In genomic region chr6:36319834-36320233, GRCh38 we compare ENCODE assay signal across 18 cellular contexts. TPM values are rescaled to one million over a fixed set of nuclear protein-coding genes. Genes with fewer than 3 reads are reported as not detected.
DNase-seq lines count a peak whose midpoint lies in the region; ATAC-seq, FAIRE-seq and TF ChIP-seq lines count a peak whose summit lies in the region.
"Had no signal": no experiment of that assay in that cellular context is flagged by ENCODE, and none has a peak within 500 bp of the region (broad histone marks: within the 10 kb centered on the region; RNA-seq: fewer than 3 reads in every experiment).

No MANE protein-coding gene starts in this region.

- H3K27me3 ChIP-seq in MM.1S (replicated peaks; ENCODE audit: insufficient read depth, low read length) (no peaks in the 10 kb centered on the region), hepatocyte (no peaks in the 10 kb centered on the region), neural progenitor cell (no peaks in the 10 kb centered on the region), endodermal cell (ENCODE audit: control insufficient read depth, insufficient read depth, low read length, poor library complexity, severe bottlenecking) (no peaks in the 10 kb centered on the region), small intestine (ENCODE audit: control insufficient read depth in 2 of 2, insufficient read depth in 2 of 2, low read length in 2 of 2) (no peaks in the 10 kb centered on the region)
- H3K27me3 ChIP-seq: BLaER1 had no signal

- TF ChIP-seq CTCF in 22Rv1 (IDR thresholded peaks at IDR 0.05) (no peak), MM.1S (IDR thresholded peaks at IDR 0.05; ENCODE audit: low read length) (no peak), hepatocyte (IDR thresholded peaks at IDR 0.05; ENCODE audit: poor library complexity) (no peak), neural progenitor cell (IDR thresholded peaks at IDR 0.05) (no peak), endodermal cell (conservative IDR thresholded peaks at IDR 0.05) (no peak)

- H4K20me1 ChIP-seq in MM.1S (ENCODE audit: insufficient read depth, low read length) (no peaks in the 10 kb centered on the region), hepatocyte (ENCODE audit: insufficient read depth, poor library complexity, severe bottlenecking) (no peaks in the 10 kb centered on the region), neural progenitor cell (ENCODE audit: low read depth) (no peaks in the 10 kb centered on the region)
- H4K20me1 ChIP-seq: BLaER1 had no signal

- H3K36me3 ChIP-seq in MM.1S (replicated peaks; ENCODE audit: insufficient read depth, low read length) (no peaks in the 10 kb centered on the region), hepatocyte (replicated peaks; ENCODE audit: insufficient read depth, low read depth) (no peaks in the 10 kb centered on the region), neural progenitor cell (no peaks in the 10 kb centered on the region), endodermal cell (ENCODE audit: control insufficient read depth, insufficient read depth, low read length) (no peaks in the 10 kb centered on the region), small intestine (ENCODE audit: control insufficient read depth in 2 of 2, insufficient read depth in 2 of 2, low read length in 2 of 2) (peaks cover 0 to 25% of the 10 kb centered on the region in 2 donors)
- H3K36me3 ChIP-seq: BLaER1 had no signal

- DNase-seq in MM.1S (no peak), hepatocyte (ENCODE audit: low spot score) (no peak), neural progenitor cell (ENCODE audit: low spot score) (no peak), endodermal cell (no peak), small intestine (no peak)
- DNase-seq: 8988T; AML-193; Calu3; CD4-positive, CD25-positive, alpha-beta regulatory T cell; GOT3; H9 had no signal

- no peaks in the 10 kb centered on the region for H3K79me2 ChIP-seq in MM.1S (ENCODE audit: low read length)
- no peaks in the 10 kb centered on the region for H3K79me2 ChIP-seq in hepatocyte
- no peaks in the 10 kb centered on the region for H3K79me2 ChIP-seq in neural progenitor cell (ENCODE audit: low read depth)

- H3K9ac ChIP-seq in MM.1S (ENCODE audit: low read length) (no peak overlapping the region), neural progenitor cell (no peak overlapping the region), endodermal cell (ENCODE audit: extremely low read depth, low read length, poor library complexity, severe bottlenecking) (no peak overlapping the region)
- H3K9ac ChIP-seq: BLaER1 had no signal

- H3K9me3 ChIP-seq in MM.1S (replicated peaks; ENCODE audit: insufficient read depth, low read length): no peaks in the 10 kb centered on the region
- no peaks in the 10 kb centered on the region for H3K9me3 ChIP-seq in hepatocyte (ENCODE audit: low read depth)
- no peaks in the 10 kb centered on the region for H3K9me3 ChIP-seq in neural progenitor cell (ENCODE audit: low read depth)
- no peaks in the 10 kb centered on the region for H3K9me3 ChIP-seq in endodermal cell (ENCODE audit: control insufficient read depth, low read length)
- H3K9me3 ChIP-seq in small intestine (ENCODE audit: control insufficient read depth, low read depth): no peaks in the 10 kb centered on the region
- H3K9me3 ChIP-seq: BLaER1 had no signal

- ATAC-seq in HG02759 (IDR thresholded peaks at IDR 0.05; ENCODE audit: unreplicated experiment) (no peak), GM21723 (IDR thresholded peaks at IDR 0.05; ENCODE audit: unreplicated experiment) (no peak)

- FAIRE-seq in small intestine (lab: Jason Lieb, UNC): no peak
- FAIRE-seq: HTR-8/SVneo had no signal

- WGBS in hepatocyte (ENCODE audit: low lambda C conversion rate, missing lambda C conversion rate): 70% methylated on average over 2 of the region's 2 CpGs
- WGBS in endodermal cell (ENCODE audit: insufficient coverage in 1 of 2, insufficient read length in 1 of 2), 2 experiments: 90% methylated on average over 2 of the region's 2 CpGs; no CpG with 5 or more reads in 1 of the 2 experiments
- WGBS in small intestine, 3 donors: 50 to 80% (median 63%) methylated on average over 2 of the region's 2 CpGs

- no peak overlapping the region for H3K27ac Mint-ChIP-seq in neural progenitor cell
- H3K27ac Mint-ChIP-seq in endodermal cell: no peak overlapping the region
- H3K27ac Mint-ChIP-seq: CD4-positive, CD25-positive, alpha-beta regulatory T cell; H9 had no signal

- H3K4me3 Mint-ChIP-seq in neural progenitor cell (no peak overlapping the region), endodermal cell (no peak overlapping the region)
- H3K4me3 Mint-ChIP-seq: CD4-positive, CD25-positive, alpha-beta regulatory T cell; H9 had no signal

- H3K9me2 ChIP-seq in MM.1S (replicated peaks; ENCODE audit: insufficient read depth, low read length) (no peaks in the 10 kb centered on the region), hepatocyte (replicated peaks; ENCODE audit: insufficient read depth) (no peaks in the 10 kb centered on the region)

- H3K27ac ChIP-seq in 22Rv1 (peak overlapping the region; percentile 2; the same call in 1 of the 2 replicates), MM.1S (ENCODE audit: low read length) (no peak overlapping the region), hepatocyte (peak overlapping the region; percentile 87), neural progenitor cell (no peak overlapping the region), endodermal cell (ENCODE audit: low read depth, low read length) (no peak overlapping the region), small intestine (ENCODE audit: low read depth in 1 of 2, low read length in 1 of 2) (no peak overlapping the region)
- H3K27ac ChIP-seq: BLaER1 had no signal

- H3K4me1 Mint-ChIP-seq in neural progenitor cell: peaks cover 31% of the 10 kb centered on the region
- peaks cover 11% of the 10 kb centered on the region for H3K4me1 Mint-ChIP-seq in endodermal cell
- H3K4me1 Mint-ChIP-seq: CD4-positive, CD25-positive, alpha-beta regulatory T cell had no signal

- H3K4me3 ChIP-seq in MM.1S (ENCODE audit: low read length) (no peak overlapping the region), hepatocyte (no peak overlapping the region), neural progenitor cell (no peak overlapping the region), endodermal cell (ENCODE audit: low read length) (no peak overlapping the region), small intestine (ENCODE audit: low read depth in 1 of 2, low read length in 2 of 2) (no peak overlapping the region)
- H3K4me3 ChIP-seq: BLaER1 had no signal

- no peaks in the 10 kb centered on the region for H3K9me3 Mint-ChIP-seq in neural progenitor cell
- no peaks in the 10 kb centered on the region for H3K9me3 Mint-ChIP-seq in endodermal cell
- H3K9me3 Mint-ChIP-seq: CD4-positive, CD25-positive, alpha-beta regulatory T cell; H9 had no signal

- H3F3A ChIP-seq in MM.1S (ENCODE audit: insufficient read depth, low read length) (no peaks in the 10 kb centered on the region), neural progenitor cell (ENCODE audit: low read depth) (no peaks in the 10 kb centered on the region)

- H3K4me1 ChIP-seq in MM.1S (ENCODE audit: low read length) (peaks cover 5% of the 10 kb centered on the region), hepatocyte (ENCODE audit: insufficient read depth) (peaks cover 13% of the 10 kb centered on the region), neural progenitor cell (peaks cover 23% of the 10 kb centered on the region), endodermal cell (ENCODE audit: control insufficient read depth, insufficient read depth, low read length) (no peaks in the 10 kb centered on the region), small intestine (ENCODE audit: control insufficient read depth in 2 of 2, insufficient read depth in 1 of 2, low read depth in 1 of 2, low read length in 1 of 2) (peaks cover 0 to 2% of the 10 kb centered on the region in 2 donors)

- H3K36me3 Mint-ChIP-seq in neural progenitor cell (no peaks in the 10 kb centered on the region), endodermal cell (ENCODE audit: low read depth) (no peaks in the 10 kb centered on the region)
- H3K36me3 Mint-ChIP-seq: CD4-positive, CD25-positive, alpha-beta regulatory T cell had no signal

- H2AFZ ChIP-seq in MM.1S (ENCODE audit: low read length): 0 out of 2 replicates have a peak overlapping the region, but pooled peaks have one; percentile 56
- H2AFZ ChIP-seq in hepatocyte: no peak overlapping the region
- no peak overlapping the region for H2AFZ ChIP-seq in neural progenitor cell (replicated peaks)

- H3K4me2 ChIP-seq in MM.1S (ENCODE audit: low read depth, low read length): peak overlapping the region; percentile 60
- H3K4me2 ChIP-seq in hepatocyte: no peak overlapping the region
- H3K4me2 ChIP-seq in neural progenitor cell: peak overlapping the region; percentile 38
- H3K4me2 ChIP-seq: BLaER1 had no signal

- H3K27me3 Mint-ChIP-seq in neural progenitor cell (ENCODE audit: insufficient read depth, low read depth) (peaks cover 20% of the 10 kb centered on the region), endodermal cell (ENCODE audit: insufficient read depth) (no peaks in the 10 kb centered on the region)

RNA-seq across cellular contexts. Expression of gene BNIP5, which starts 16.9 kb away (rescaled TPM):
- total RNA-seq in hepatocyte (27.6 and 29.1 TPM in 2 replicates), neural progenitor cell (ENCODE audit: low replicate concordance) (not detected in 2 replicates), endodermal cell (not detected)
- polyA plus RNA-seq in hepatocyte (28.1 and 29.2 TPM in 2 replicates), small intestine (10 to 100 TPM in 2 of 3 donors, 1 to 10 TPM in 1; 2.6 to 26.7 (median 17.2) TPM)
- polyA plus RNA-seq in endodermal cell (2013, experiment 1 of 2): not detected
- 0.08 TPM for polyA plus RNA-seq in endodermal cell (2013, experiment 2 of 2)
- total RNA-seq: CD4-positive, CD25-positive, alpha-beta regulatory T cell; Daoy; H9; HepG2 had no signal
- polyA plus RNA-seq: CD4-positive, CD25-positive, alpha-beta regulatory T cell; HepG2 had no signal

RNA-seq across cellular contexts. Expression of gene PNPLA1, which starts 50.0 kb away (rescaled TPM):
- total RNA-seq in hepatocyte (0.57 TPM in 1 of 2 replicates, not detected in the other), neural progenitor cell (ENCODE audit: low replicate concordance) (not detected in 2 replicates), endodermal cell (not detected)
- polyA plus RNA-seq in hepatocyte (0.48 and 0.64 TPM in 2 replicates), small intestine (1 to 10 TPM in 2 of 3 donors, under 1 TPM in 1; 0.55 to 2.7 (median 1.3) TPM)
- not detected for polyA plus RNA-seq in endodermal cell (2013, experiment 1 of 2)
- polyA plus RNA-seq in endodermal cell (2013, experiment 2 of 2): not detected
- total RNA-seq: Daoy, HepG2 had no signal
- polyA plus RNA-seq: CD4-positive, CD25-positive, alpha-beta regulatory T cell; HepG2 had no signal

Comparison
In these comparisons a context has a peak if more than half of its experiments do, and no peak if none do; other contexts are left out.
1. H3K27ac ChIP-seq: peak in 22Rv1 (single experiment) and hepatocyte (single experiment); none in MM.1S (single experiment), neural progenitor cell (single experiment), endodermal cell (single experiment) and small intestine (0 of 2).
2. RNA of gene BNIP5, which starts 16.9 kb away (total RNA-seq): 27.6 to 29.1 TPM in hepatocyte; not detected in neural progenitor cell and not detected in endodermal cell; every median in the first group is over 10 times any median in the second.